ENCODE assay signal across 8 cellular contexts in genomic region chr6:157597461-157598312, GRCh38.
DNase-seq lines count a peak whose midpoint lies in the region; ATAC-seq and TF ChIP-seq lines count a peak whose summit lies in the region.

No MANE protein-coding gene starts in this region.

- H3K4me3 Mint-ChIP-seq in endodermal cell, result no peak overlapping the region

- no peak overlapping the region for H3K4me3 ChIP-seq in endodermal cell (ENCODE audit: low read length)
- no peak overlapping the region for H3K4me3 ChIP-seq in tibial nerve

- peak overlapping the region; percentile 96 for H3K27ac ChIP-seq in VCaP
- no peak overlapping the region for H3K27ac ChIP-seq in endodermal cell (ENCODE audit: low read depth, low read length)
- peak overlapping the region in 1 of 4 donors; percentile 40 for H3K27ac ChIP-seq in tibial nerve

- ATAC-seq in HG02759 (IDR thresholded peaks at IDR 0.05; ENCODE audit: unreplicated experiment), result no peak

- H3K36me3 ChIP-seq in endodermal cell (ENCODE audit: control insufficient read depth, insufficient read depth, low read length), result no peaks in the 10 kb centered on the region
- peaks cover 0 to 22% (median 0%) of the 10 kb centered on the region in 3 donors for H3K36me3 ChIP-seq in tibial nerve

- no peak for TF ChIP-seq POLR2A in tibial nerve (IDR thresholded peaks at IDR 0.05)

- DNase-seq in NCI-H2196 (lab: John Stamatoyannopoulos, UW; ENCODE audit: unreplicated experiment) (peak; percentile 16), NCI-H2196 treated with DMSO at 0.1 percent for 48 hours (lab: John Stamatoyannopoulos, UW; ENCODE audit: unreplicated experiment) (no peak), LHCN-M2 (ENCODE audit: low read depth) (peak; percentile 14), endodermal cell (peak; percentile 88), mesenteric fat pad (ENCODE audit: low spot score) (peak; percentile 68), tibial nerve (ENCODE audit: low spot score in 2 of 2) (peak in 1 of 2 donors; percentile 34)

- TF ChIP-seq CTCF in VCaP (conservative IDR thresholded peaks at IDR 0.05) (peak; percentile 79), endodermal cell (conservative IDR thresholded peaks at IDR 0.05) (peak; percentile 79), tibial nerve (IDR thresholded peaks at IDR 0.05) (peak; percentile 29 to 51 (median 33))

- no peak for TF ChIP-seq EP300 in tibial nerve (IDR thresholded peaks at IDR 0.05)

- H3K27ac Mint-ChIP-seq in endodermal cell, result no peak overlapping the region

- WGBS in endodermal cell (ENCODE audit: insufficient coverage in 1 of 2, insufficient read length in 1 of 2), 2 experiments, result 49 to 57% methylated on average over 7 to 9 of the region's 9 CpGs
- WGBS in tibial nerve, 2 donors, result 35% methylated on average over 9 of the region's 9 CpGs

- H3K9me3 ChIP-seq in endodermal cell (ENCODE audit: control insufficient read depth, low read length) (no peaks in the 10 kb centered on the region), tibial nerve (no peaks in the 10 kb centered on the region)

- H3K4me1 ChIP-seq in endodermal cell (ENCODE audit: control insufficient read depth, insufficient read depth, low read length) (no peaks in the 10 kb centered on the region), tibial nerve (peaks cover 0 to 13% (median 6%) of the 10 kb centered on the region in 4 donors)

- H3K4me1 Mint-ChIP-seq in endodermal cell, result no peaks in the 10 kb centered on the region

- H3K9ac ChIP-seq in endodermal cell (ENCODE audit: extremely low read depth, low read length, poor library complexity, severe bottlenecking), result no peak overlapping the region

- no peaks in the 10 kb centered on the region for H3K9me3 Mint-ChIP-seq in endodermal cell

- H3K27me3 Mint-ChIP-seq in endodermal cell (ENCODE audit: insufficient read depth), result no peaks in the 10 kb centered on the region

- H3K27me3 ChIP-seq in endodermal cell (ENCODE audit: control insufficient read depth, insufficient read depth, low read length, poor library complexity, severe bottlenecking) (no peaks in the 10 kb centered on the region), tibial nerve (no peaks in the 10 kb centered on the region)

- H3K36me3 Mint-ChIP-seq in endodermal cell (ENCODE audit: low read depth), result no peaks in the 10 kb centered on the region
